ENCODE assay signal across 25 cellular contexts in genomic region chr5:177438468-177438867, GRCh38. TPM values are rescaled to one million over a fixed set of nuclear protein-coding genes. Genes with fewer than 3 reads are reported as not detected.
DNase-seq lines count a peak whose midpoint lies in the region; ATAC-seq and TF ChIP-seq lines count a peak whose summit lies in the region.
"Had no signal": no experiment of that assay in that cellular context is flagged by ENCODE, and none has a peak within 500 bp of the region (broad histone marks: within the 10 kb centered on the region; RNA-seq: fewer than 3 reads in every experiment).

No MANE protein-coding gene starts in this region.

- H3K4me3 ChIP-seq in neuronal stem cell (ENCODE audit: low read length in 2 of 2) = no peak overlapping the region
- H3K4me3 ChIP-seq: A549, body of pancreas, coronary artery, hepatocyte, spleen had no signal

- peaks cover 49% of the 10 kb centered on the region for H3K36me3 Mint-ChIP-seq in activated naive CD8-positive, alpha-beta T cell treated with anti-CD3 and anti-CD28 coated beads for 36 hours

- no peak overlapping the region for H3K18ac ChIP-seq in neuronal stem cell (ENCODE audit: low read length)

- no peak overlapping the region for H4K8ac ChIP-seq in neuronal stem cell (ENCODE audit: low read depth, low read length)

- peak overlapping the region; percentile 65 for H3K27ac Mint-ChIP-seq in activated naive CD8-positive, alpha-beta T cell treated with anti-CD3 and anti-CD28 coated beads for 36 hours
- H3K27ac Mint-ChIP-seq: nephron had no signal

- H2BK12ac ChIP-seq in neuronal stem cell (ENCODE audit: low read length) = peak overlapping the region; percentile 22

- H3K4me3 Mint-ChIP-seq in activated naive CD8-positive, alpha-beta T cell treated with anti-CD3 and anti-CD28 coated beads for 36 hours = no peak overlapping the region
- H3K4me3 Mint-ChIP-seq: H9, nephron had no signal

- TF ChIP-seq POLR2A in GM19193 (IDR thresholded peaks at IDR 0.05; ENCODE audit: extremely low read depth, insufficient read depth, insufficient read length) = peak; percentile 39

- no peak overlapping the region for H3K4ac ChIP-seq in neuronal stem cell (ENCODE audit: low read length)

- no peak overlapping the region for H3K4me2 ChIP-seq in neuronal stem cell (ENCODE audit: insufficient read depth, low read length, poor library complexity, severe bottlenecking)
- H3K4me2 ChIP-seq: A549, hepatocyte had no signal

- peak; percentile 56 for DNase-seq in activated CD8-positive, alpha-beta memory T cell treated with anti-CD3 and anti-CD28 coated beads, Interleukin-2, amount 50 U/mL, for 48 hours
- no peak for DNase-seq in activated CD8-positive, alpha-beta memory T cell treated with anti-CD3 and anti-CD28 coated beads, Interleukin-2, amount 50 U/mL, for 4 hours
- no peak for DNase-seq in activated naive CD8-positive, alpha-beta T cell treated with anti-CD3 and anti-CD28 coated beads for 36 hours
- DNase-seq in neuronal stem cell (ENCODE audit: low spot score) (no peak), posterior cingulate gyrus (no peak), amygdala (lab: John Stamatoyannopoulos, UW) (no peak)
- DNase-seq: activated CD8-positive, alpha-beta memory T cell treated with anti-CD3 and anti-CD28 coated beads for 24 hours; activated effector memory CD4-positive, alpha-beta T cell treated with anti-CD3 and anti-CD28 coated beads, Interleukin-2, amount 50 U/mL, for 16 hours; body of pancreas; C1 segment of cervical spinal cord; H9; NCI-H187 treated with DMSO at 0.1 percent for 48 hours; NK-92 treated with Interleukin-12 subunit alpha and Interleukin-12 subunit beta, amount 100 ng/mL, for 24 hours; spleen; SW 1271 had no signal

- no CpG with 5 or more reads among the region's 10 CpGs for WGBS in neuronal stem cell (ENCODE audit: extremely low coverage in 2 of 2, insufficient read length in 2 of 2, insufficient replicate concordance in 1 of 2), 2 donors

- no peak overlapping the region for H2BK120ac ChIP-seq in neuronal stem cell (ENCODE audit: low read depth, low read length)

- no peak overlapping the region for H2BK15ac ChIP-seq in neuronal stem cell (ENCODE audit: low read length)

- H3K9me3 ChIP-seq in neuronal stem cell (replicated peaks in 1 of 2; ENCODE audit: control insufficient read depth in 2 of 2, insufficient read depth in 1 of 2, low read depth in 1 of 2, low read length in 2 of 2) = no peaks in the 10 kb centered on the region
- H3K9me3 ChIP-seq: A549, body of pancreas, spleen had no signal

- H3K27me3 ChIP-seq in neuronal stem cell (ENCODE audit: control insufficient read depth in 3 of 3, insufficient read depth in 3 of 3, low read depth in 1 of 3, low read length in 3 of 3) = no peaks in the 10 kb centered on the region
- H3K27me3 ChIP-seq: body of pancreas, hepatocyte, spleen had no signal

- H3K27ac ChIP-seq in neuronal stem cell (replicated peaks; ENCODE audit: low read length) = no peak overlapping the region
- H3K27ac ChIP-seq: A549, body of pancreas, coronary artery, hepatocyte had no signal

- H2AK5ac ChIP-seq in neuronal stem cell (ENCODE audit: low read depth, low read length) = no peak overlapping the region

- no peak overlapping the region for H2BK5ac ChIP-seq in neuronal stem cell (ENCODE audit: low read length)

- peaks cover 34 to 85% of the 10 kb centered on the region in 2 donors for H3K36me3 ChIP-seq in neuronal stem cell (replicated peaks in 1 of 2; ENCODE audit: control insufficient read depth in 2 of 2, insufficient read depth in 2 of 2, low read length in 2 of 2)

- no peak overlapping the region for H4K91ac ChIP-seq in neuronal stem cell (ENCODE audit: low read depth, low read length, poor library complexity)

- peak overlapping the region; percentile 55 for H3K23ac ChIP-seq in neuronal stem cell (ENCODE audit: low read depth, low read length, poor library complexity)

- H3K4me1 ChIP-seq in neuronal stem cell (ENCODE audit: control insufficient read depth in 2 of 2, insufficient read depth in 1 of 2, low read depth in 1 of 2, low read length in 2 of 2) = peaks cover 0 to 2% of the 10 kb centered on the region in 2 donors
- H3K4me1 ChIP-seq: A549, body of pancreas had no signal

- intact Hi-C loops in posterior cingulate gyrus (cut with DNase I) = no loop called here

- peaks cover 4% of the 10 kb centered on the region for H3K79me1 ChIP-seq in neuronal stem cell (ENCODE audit: low read depth, low read length)

- H3K9me3 Mint-ChIP-seq in activated naive CD8-positive, alpha-beta T cell treated with anti-CD3 and anti-CD28 coated beads for 36 hours = no peaks in the 10 kb centered on the region
- H3K9me3 Mint-ChIP-seq: nephron had no signal

- H3K27me3 Mint-ChIP-seq in activated naive CD8-positive, alpha-beta T cell treated with anti-CD3 and anti-CD28 coated beads for 36 hours = no peaks in the 10 kb centered on the region

- ATAC-seq in GM18517 (IDR thresholded peaks at IDR 0.05; ENCODE audit: unreplicated experiment) = no peak
- ATAC-seq: A549, body of pancreas had no signal

- peak overlapping the region; percentile 21 for H3K9ac ChIP-seq in neuronal stem cell (ENCODE audit: low read depth, low read length, poor library complexity)

- H2AFZ ChIP-seq in neuronal stem cell (ENCODE audit: low read length) = no peak overlapping the region
- H2AFZ ChIP-seq: hepatocyte had no signal

- peak overlapping the region; percentile 21 for H3K14ac ChIP-seq in neuronal stem cell (ENCODE audit: low read length)

- peaks cover 47% of the 10 kb centered on the region for H3K4me1 Mint-ChIP-seq in activated naive CD8-positive, alpha-beta T cell treated with anti-CD3 and anti-CD28 coated beads for 36 hours
- H3K4me1 Mint-ChIP-seq: nephron had no signal

RNA-seq across cellular contexts. Expression of gene PRR7, which starts 8.1 kb away (rescaled TPM):
- total RNA-seq in activated naive CD8-positive, alpha-beta T cell treated with anti-CD3 and anti-CD28 coated beads for 36 hours = 10 to 100 TPM; 21.5 to 21.8 TPM
- polyA plus RNA-seq in neuronal stem cell (2013, experiment 1 of 2) = 26.8 TPM
- 26.8 TPM for polyA plus RNA-seq in neuronal stem cell (2013, experiment 2 of 2)

RNA-seq across cellular contexts. Expression of gene GRK6, which starts 12.0 kb away (rescaled TPM):
- 100 to 1,000 TPM; 113 to 115 TPM for total RNA-seq in activated naive CD8-positive, alpha-beta T cell treated with anti-CD3 and anti-CD28 coated beads for 36 hours
- polyA plus RNA-seq in neuronal stem cell (2013, experiment 1 of 2) = 27.8 TPM
- polyA plus RNA-seq in neuronal stem cell (2013, experiment 2 of 2) = 27.7 TPM

RNA-seq across cellular contexts. Expression of gene F12, which starts 29.1 kb away (rescaled TPM):
- total RNA-seq in activated naive CD8-positive, alpha-beta T cell treated with anti-CD3 and anti-CD28 coated beads for 36 hours = 1 to 10 TPM; 5.6 TPM
- polyA plus RNA-seq in neuronal stem cell (2013, experiment 1 of 2) = 2.1 TPM
- 2.5 TPM for polyA plus RNA-seq in neuronal stem cell (2013, experiment 2 of 2)

RNA-seq across cellular contexts. Expression of gene DBN1, which starts 35.0 kb away (rescaled TPM):
- total RNA-seq in activated naive CD8-positive, alpha-beta T cell treated with anti-CD3 and anti-CD28 coated beads for 36 hours = 100 to 1,000 TPM; 100 to 106 TPM
- 205 TPM for polyA plus RNA-seq in neuronal stem cell (2013, experiment 1 of 2)
- polyA plus RNA-seq in neuronal stem cell (2013, experiment 2 of 2) = 197 TPM

RNA-seq across cellular contexts. Expression of gene PFN3, which starts 38.0 kb away (rescaled TPM):
- not detected for total RNA-seq in activated naive CD8-positive, alpha-beta T cell treated with anti-CD3 and anti-CD28 coated beads for 36 hours
- not detected for polyA plus RNA-seq in neuronal stem cell (2013, experiment 1 of 2)
- polyA plus RNA-seq in neuronal stem cell (2013, experiment 2 of 2) = not detected
- total RNA-seq: body of pancreas, endothelial cell of umbilical vein, fibroblast of villous mesenchyme, H9, hepatocyte, kidney epithelial cell, spleen had no signal
- polyA plus RNA-seq: A549, endothelial cell of umbilical vein, hepatocyte, spleen, thymus had no signal
